ENCODE assay signal across 19 cellular contexts in the genomic region with DNA sequence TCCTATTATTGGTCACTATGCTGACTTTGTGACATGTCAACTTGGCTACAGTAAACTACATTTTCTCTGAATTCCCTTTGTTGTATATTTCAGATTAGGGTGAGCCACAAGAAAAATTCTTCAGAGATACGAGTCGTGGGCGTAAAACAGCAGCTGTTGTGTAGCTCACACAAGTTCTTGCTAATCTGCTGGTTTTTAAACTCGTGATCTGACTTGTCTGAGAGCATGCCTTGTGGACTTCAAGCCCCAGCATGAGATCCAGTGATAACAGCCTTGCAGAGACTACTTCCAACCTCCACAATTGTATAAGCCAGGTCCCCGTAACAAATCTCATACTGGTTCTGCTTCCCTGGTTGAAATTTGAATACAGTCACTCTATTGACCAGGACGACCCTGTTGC.
"Had no signal": no experiment of that assay in that cellular context is flagged by ENCODE, and none has a peak within 500 bp of the region (broad histone marks: within the 10 kb centered on the region; RNA-seq: fewer than 3 reads in every experiment).

No MANE protein-coding gene starts in this region.

- H3K4me1 ChIP-seq: body of pancreas, lower lobe of right lung, parathyroid adenoma, sigmoid colon, thyroid gland had no signal

- H3K36me3 Mint-ChIP-seq: activated naive CD8-positive, alpha-beta T cell; mesothelial cell of epicardium had no signal

- H3K27me3 ChIP-seq: body of pancreas, sigmoid colon, thyroid gland had no signal

- H3K27me3 Mint-ChIP-seq: activated naive CD8-positive, alpha-beta T cell; central memory CD8-positive, alpha-beta T cell had no signal

- H2AFZ ChIP-seq: parathyroid adenoma had no signal

- H3K9me3 ChIP-seq: body of pancreas, lower lobe of right lung, sigmoid colon, thyroid gland had no signal

- H3K9ac ChIP-seq: parathyroid adenoma had no signal

- DNase-seq: activated CD4-positive, alpha-beta T cell treated with anti-CD3 and anti-CD28 coated beads for 1 hour; activated CD4-positive, alpha-beta T cell treated with anti-CD3 and anti-CD28 coated beads, Interleukin-2, amount 50 U/mL, for 48 hours; activated gamma-delta T cell treated with Interleukin-2 at 50 U/mL for 16 hours; body of pancreas; islet precursor cell; lower lobe of right lung; sigmoid colon; stimulated activated CD8-positive, alpha-beta memory T cell treated with anti-CD3 and anti-CD28 coated beads, Interleukin-4, amount 100 ng/mL, for 48 hours; stimulated activated naive CD4-positive, alpha-beta T cell; SW 1271; thyroid gland; WERI-Rb-1 had no signal

- H3K27ac ChIP-seq: body of pancreas, coronary artery, lower lobe of right lung, parathyroid adenoma, sigmoid colon, thyroid gland, WERI-Rb-1 had no signal

- H3K27ac Mint-ChIP-seq: activated naive CD8-positive, alpha-beta T cell; activated T-helper 1 cell treated with anti-CD3 and anti-CD28 coated beads, Interleukin-12 subunit alpha, Interleukin-12 subunit beta, Interleukin-2, Interleukin-4 antibody, amounts not matched to agents 30 ng/mL and 10 ng/mL and 1 ng/mL, durations not matched to agents 14 hours and 24 hours and 36 hours; mesothelial cell of epicardium; nephron had no signal

- H3K4me1 Mint-ChIP-seq: central memory CD8-positive, alpha-beta T cell; mesothelial cell of epicardium had no signal

- H3K36me3 ChIP-seq: lower lobe of right lung, sigmoid colon, thyroid gland, WERI-Rb-1 had no signal

- H3K4me3 Mint-ChIP-seq: activated naive CD8-positive, alpha-beta T cell; activated T-helper 1 cell treated with anti-CD3 and anti-CD28 coated beads, Interleukin-12 subunit alpha, Interleukin-12 subunit beta, Interleukin-2, Interleukin-4 antibody, amounts not matched to agents 30 ng/mL and 10 ng/mL and 1 ng/mL, durations not matched to agents 14 hours and 24 hours and 36 hours; central memory CD8-positive, alpha-beta T cell; mesothelial cell of epicardium; nephron had no signal

- H3K4me3 ChIP-seq: body of pancreas, coronary artery, lower lobe of right lung, sigmoid colon, thyroid gland had no signal

- H3K79me2 ChIP-seq: parathyroid adenoma had no signal

- H3K9me3 Mint-ChIP-seq: activated T-helper 1 cell treated with anti-CD3 and anti-CD28 coated beads, Interleukin-12 subunit alpha, Interleukin-12 subunit beta, Interleukin-2, Interleukin-4 antibody, amounts not matched to agents 30 ng/mL and 10 ng/mL and 1 ng/mL, durations not matched to agents 14 hours and 24 hours and 36 hours; central memory CD8-positive, alpha-beta T cell had no signal
